ENCODE assay signal across 2 cellular contexts in the genomic region with DNA sequence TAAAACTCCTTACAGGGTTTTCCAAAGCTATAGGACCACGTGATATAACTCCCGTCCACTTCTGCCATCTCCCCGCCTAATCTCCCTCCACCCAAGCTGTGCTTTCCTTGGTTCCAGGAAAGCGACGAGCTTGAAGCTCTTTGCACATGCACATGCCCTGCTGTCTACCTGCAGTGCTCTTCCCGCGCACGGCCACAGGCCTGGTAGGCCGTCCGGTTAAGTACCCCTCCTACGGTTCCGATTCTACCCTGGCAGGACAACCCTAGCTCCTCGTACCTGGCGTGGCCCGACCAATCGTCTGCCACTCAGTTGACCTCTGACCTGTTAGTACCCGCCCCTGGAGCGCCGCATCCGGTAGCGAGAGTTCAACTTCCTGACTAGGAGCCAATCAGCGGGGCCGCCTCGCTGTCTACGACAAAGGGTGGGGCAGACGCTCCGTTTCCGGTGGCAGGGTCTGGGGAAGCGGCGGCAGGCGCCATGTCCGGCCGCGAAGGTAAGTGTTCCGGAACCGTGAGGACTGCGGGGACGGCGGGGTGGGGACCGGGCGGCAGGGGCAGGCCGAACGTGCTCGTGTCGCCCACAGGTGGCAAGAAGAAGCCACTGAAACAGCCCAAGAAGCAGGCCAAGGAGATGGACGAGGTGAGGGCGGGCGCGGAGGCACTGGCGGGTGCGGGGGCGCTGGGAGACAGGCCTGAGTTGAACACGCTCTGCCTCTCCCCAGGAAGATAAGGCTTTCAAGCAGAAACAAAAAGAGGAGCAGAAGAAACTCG.
TF ChIP-seq lines count a peak whose summit lies in the region.

A gene with protein sequence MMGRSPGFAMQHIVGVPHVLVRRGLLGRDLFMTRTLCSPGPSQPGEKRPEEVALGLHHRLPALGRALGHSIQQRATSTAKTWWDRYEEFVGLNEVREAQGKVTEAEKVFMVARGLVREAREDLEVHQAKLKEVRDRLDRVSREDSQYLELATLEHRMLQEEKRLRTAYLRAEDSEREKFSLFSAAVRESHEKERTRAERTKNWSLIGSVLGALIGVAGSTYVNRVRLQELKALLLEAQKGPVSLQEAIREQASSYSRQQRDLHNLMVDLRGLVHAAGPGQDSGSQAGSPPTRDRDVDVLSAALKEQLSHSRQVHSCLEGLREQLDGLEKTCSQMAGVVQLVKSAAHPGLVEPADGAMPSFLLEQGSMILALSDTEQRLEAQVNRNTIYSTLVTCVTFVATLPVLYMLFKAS (minus strand): TSS at position 300 of the 770 bp plus-strand sequence. CDS start 4,991 bp downstream, outside the sequence.
A gene (plus strand): TSS at position 438 of the 770 bp plus-strand sequence. CDS start 40 bp downstream, at position 478.

TF ChIP-seq in HCT116, 20 proteins besides CTCF, POLR2A, EP300 and RAD21:
- TF ChIP-seq, protein P1, sequence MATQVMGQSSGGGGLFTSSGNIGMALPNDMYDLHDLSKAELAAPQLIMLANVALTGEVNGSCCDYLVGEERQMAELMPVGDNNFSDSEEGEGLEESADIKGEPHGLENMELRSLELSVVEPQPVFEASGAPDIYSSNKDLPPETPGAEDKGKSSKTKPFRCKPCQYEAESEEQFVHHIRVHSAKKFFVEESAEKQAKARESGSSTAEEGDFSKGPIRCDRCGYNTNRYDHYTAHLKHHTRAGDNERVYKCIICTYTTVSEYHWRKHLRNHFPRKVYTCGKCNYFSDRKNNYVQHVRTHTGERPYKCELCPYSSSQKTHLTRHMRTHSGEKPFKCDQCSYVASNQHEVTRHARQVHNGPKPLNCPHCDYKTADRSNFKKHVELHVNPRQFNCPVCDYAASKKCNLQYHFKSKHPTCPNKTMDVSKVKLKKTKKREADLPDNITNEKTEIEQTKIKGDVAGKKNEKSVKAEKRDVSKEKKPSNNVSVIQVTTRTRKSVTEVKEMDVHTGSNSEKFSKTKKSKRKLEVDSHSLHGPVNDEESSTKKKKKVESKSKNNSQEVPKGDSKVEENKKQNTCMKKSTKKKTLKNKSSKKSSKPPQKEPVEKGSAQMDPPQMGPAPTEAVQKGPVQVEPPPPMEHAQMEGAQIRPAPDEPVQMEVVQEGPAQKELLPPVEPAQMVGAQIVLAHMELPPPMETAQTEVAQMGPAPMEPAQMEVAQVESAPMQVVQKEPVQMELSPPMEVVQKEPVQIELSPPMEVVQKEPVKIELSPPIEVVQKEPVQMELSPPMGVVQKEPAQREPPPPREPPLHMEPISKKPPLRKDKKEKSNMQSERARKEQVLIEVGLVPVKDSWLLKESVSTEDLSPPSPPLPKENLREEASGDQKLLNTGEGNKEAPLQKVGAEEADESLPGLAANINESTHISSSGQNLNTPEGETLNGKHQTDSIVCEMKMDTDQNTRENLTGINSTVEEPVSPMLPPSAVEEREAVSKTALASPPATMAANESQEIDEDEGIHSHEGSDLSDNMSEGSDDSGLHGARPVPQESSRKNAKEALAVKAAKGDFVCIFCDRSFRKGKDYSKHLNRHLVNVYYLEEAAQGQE (IDR thresholded peaks at IDR 0.05; ENCODE audit: low read depth), result no peak
- TF ChIP-seq JUND (IDR thresholded peaks at IDR 0.05) (no peak), TCF7L2 (IDR thresholded peaks at IDR 0.05; ENCODE audit: borderline replicate concordance, extremely low read depth, insufficient read depth, insufficient read length) (no peak), YY1 (IDR thresholded peaks at IDR 0.05; ENCODE audit: extremely low read depth, insufficient replicate concordance, low read depth, low read length) (peak; percentile 91), SP1 (IDR thresholded peaks at IDR 0.05; ENCODE audit: low read depth) (no peak), ZNF274 (IDR thresholded peaks at IDR 0.05; ENCODE audit: low read depth, low read length) (no peak), ZFX (IDR thresholded peaks at IDR 0.05) (peak; percentile 73; the same call in 1 of the 2 replicates), POLR2AphosphoS5 (IDR thresholded peaks at IDR 0.05; ENCODE audit: low read depth, low read length) (peak; percentile 77), SRF (IDR thresholded peaks at IDR 0.05; ENCODE audit: low read depth) (no peak), ELF1 (IDR thresholded peaks at IDR 0.05; ENCODE audit: borderline replicate concordance, low read depth) (no peak), EGR1 (IDR thresholded peaks at IDR 0.05; ENCODE audit: low read depth) (no peak), EZH2 (IDR thresholded peaks at IDR 0.05) (no peak)
- TF ChIP-seq, protein P2, sequence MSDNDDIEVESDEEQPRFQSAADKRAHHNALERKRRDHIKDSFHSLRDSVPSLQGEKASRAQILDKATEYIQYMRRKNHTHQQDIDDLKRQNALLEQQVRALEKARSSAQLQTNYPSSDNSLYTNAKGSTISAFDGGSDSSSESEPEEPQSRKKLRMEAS (IDR thresholded peaks at IDR 0.05), result no peak

TF ChIP-seq in neural cell, 6 proteins besides CTCF, POLR2A, EP300 and RAD21 (continued from another document):
- TF ChIP-seq, protein P1 (IDR thresholded peaks at IDR 0.05; ENCODE audit: borderline replicate concordance), result peak; percentile 66
- no peak for TF ChIP-seq EZH2 (IDR thresholded peaks at IDR 0.05; ENCODE audit: borderline replicate concordance, insufficient read depth, low read length, poor library complexity, severe bottlenecking)
TF ChIP-seq in neural cell: peak in this region for 4.
